8 cellular contexts compared by ENCODE assay signal in genomic region chr5:173616577-173617118, GRCh38. TPM values are rescaled to one million over a fixed set of nuclear protein-coding genes. Genes with fewer than 3 reads are reported as not detected.
DNase-seq lines count a peak whose midpoint lies in the region; ATAC-seq, FAIRE-seq and TF ChIP-seq lines count a peak whose summit lies in the region.

BOD1 (minus strand) TSS chr5:173616650; CDS start chr5:173616436, 214 bp downstream.

- peak within 1 kb of the TSS; percentile 71 for H2AFZ ChIP-seq in astrocyte (ENCODE audit: low read depth, low read length)

- H3K4me1 Mint-ChIP-seq in astrocyte (ENCODE audit: low read depth, unreplicated experiment): peaks cover 21% of the 10 kb centered on the region

- peaks cover 6% of the 10 kb centered on the region for H3K36me3 ChIP-seq in astrocyte (ENCODE audit: insufficient read depth, low read length)

- peak within 1 kb of the TSS; percentile 79 for H3K27ac Mint-ChIP-seq in astrocyte (ENCODE audit: unreplicated experiment)

- H3K9ac ChIP-seq in astrocyte (ENCODE audit: low read length): peak within 1 kb of the TSS; percentile 96

- H3K36me3 Mint-ChIP-seq in astrocyte (ENCODE audit: low read depth, unreplicated experiment): peaks cover 5% of the 10 kb centered on the region

- no peaks in the 10 kb centered on the region for H3K27me3 Mint-ChIP-seq in astrocyte (ENCODE audit: low read depth, unreplicated experiment)

- no peaks in the 10 kb centered on the region for H3K9me3 Mint-ChIP-seq in astrocyte (ENCODE audit: unreplicated experiment)

- 2% methylated on average over 37 of the region's 37 CpGs for WGBS in right cardiac atrium

- peak within 1 kb of the TSS; percentile 97 for H3K4me2 ChIP-seq in astrocyte (ENCODE audit: low read length)

- intact Hi-C loops in right cardiac atrium (cut with DNase I): loop anchor here in 2 of 4 donors (10.0 kb wide), 2 partner anchors 268 to 278 kb away; partner anchors contain the start of gene CPEB4 (in 1 of the 2)

- H3K79me2 ChIP-seq in astrocyte (ENCODE audit: insufficient read depth, low read length): peaks cover 43% of the 10 kb centered on the region

- DNase-seq in GM18507 (ENCODE audit: extremely low spot score, insufficient read length, low read depth) (peak; percentile 80), NCI-H2029 treated with DMSO at 0.1 percent for 48 hours (lab: John Stamatoyannopoulos, UW) (peak; percentile 94), T-helper 22 cell (ENCODE audit: low read depth) (peak; percentile 94), astrocyte (ENCODE audit: low read depth) (peak; percentile 97), right cardiac atrium (peak; percentile 96 to 98 (median 98)), pulmonary artery endothelial cell (ENCODE audit: low read depth, low spot score) (peak; percentile 95), urothelium cell line (ENCODE audit: low spot score) (peak; percentile 94)

- TF ChIP-seq CTCF in astrocyte (IDR thresholded peaks at IDR 0.05; ENCODE audit: insufficient read depth, low read depth, low read length): no peak

- FAIRE-seq in GM18507 (lab: Jason Lieb, UNC) (peak; percentile 96), astrocyte (lab: Jason Lieb, UNC) (no peak), urothelium cell line (lab: Jason Lieb, UNC) (no peak)

- H3K4me3 Mint-ChIP-seq in astrocyte (ENCODE audit: unreplicated experiment): peak within 1 kb of the TSS; percentile 98

- no peaks in the 10 kb centered on the region for H3K27me3 ChIP-seq in astrocyte (ENCODE audit: insufficient read depth, low read length)
- H3K27me3 ChIP-seq in right cardiac atrium (ENCODE audit: control insufficient read depth, insufficient read depth): no peaks in the 10 kb centered on the region

- ATAC-seq in HG03025 (IDR thresholded peaks at IDR 0.05; ENCODE audit: low FRiP score, unreplicated experiment): peak; percentile 91
- ATAC-seq in right cardiac atrium: peak; percentile 97 to 98

- H3K9me3 ChIP-seq in astrocyte (ENCODE audit: insufficient read depth, low read depth, low read length) (no peaks in the 10 kb centered on the region), right cardiac atrium (ENCODE audit: control insufficient read depth, low read length) (no peaks in the 10 kb centered on the region)

- H3K4me1 ChIP-seq in astrocyte (ENCODE audit: insufficient read depth, low read length) (peaks cover 14% of the 10 kb centered on the region), right cardiac atrium (ENCODE audit: control insufficient read depth, insufficient read depth, low read length) (peaks cover 13% of the 10 kb centered on the region)

- H3K4me3 ChIP-seq in astrocyte (ENCODE audit: insufficient read depth, low read depth, low read length) (peak within 1 kb of the TSS; percentile 81), right cardiac atrium (ENCODE audit: low read length) (peak within 1 kb of the TSS; percentile 92)

- peaks cover 42% of the 10 kb centered on the region for H4K20me1 ChIP-seq in astrocyte (ENCODE audit: insufficient read depth, low read length)

- H3K27ac ChIP-seq in astrocyte (ENCODE audit: low read depth, low read length) (peak within 1 kb of the TSS; percentile 95), right cardiac atrium (ENCODE audit: low read length) (peak within 1 kb of the TSS; percentile 96)

RNA-seq across cellular contexts. Expression of gene BOD1, which starts in this region (rescaled TPM):
- total RNA-seq in astrocyte: 66.1 and 76.8 TPM in 2 replicates
- 10 to 100 TPM; 42.7 to 53.6 (median 46.8) TPM for total RNA-seq in right cardiac atrium
- 29.0 TPM for polyA plus RNA-seq in right cardiac atrium
- 79.3 and 81.3 TPM in 2 replicates for total RNA-seq in pulmonary artery endothelial cell

Comparison
In these comparisons a context has a peak if more than half of its experiments do, and no peak if none do; other contexts are left out.
1. Peak in every context shown above with its lines: DNase-seq, ATAC-seq, H3K4me3 ChIP-seq and H3K27ac ChIP-seq.